16 cellular contexts compared by ENCODE assay signal in the genomic region with DNA sequence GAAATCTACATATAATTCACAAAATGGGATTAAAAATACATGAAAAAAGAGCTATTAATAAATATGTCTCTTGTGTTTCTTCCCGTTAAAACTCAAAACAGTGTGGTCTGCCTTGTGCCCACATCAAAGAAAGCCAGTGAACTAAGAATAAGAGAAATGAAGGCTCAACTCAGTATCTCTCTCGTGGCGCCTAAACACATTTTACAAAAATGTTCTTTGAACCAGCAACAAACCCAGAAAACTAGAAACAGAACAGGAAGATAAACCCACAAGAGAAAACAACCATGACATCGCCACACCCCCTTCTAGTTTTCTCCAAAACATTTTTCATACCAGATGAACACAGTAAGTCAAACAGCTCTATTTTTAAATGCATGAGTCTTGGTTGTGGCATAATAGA.
A peak's percentile ranks its signal among the peaks of the same experiment; 100 is the strongest.
DNase-seq lines count a peak whose midpoint lies in the region; ATAC-seq and TF ChIP-seq lines count a peak whose summit lies in the region.
"Had no signal": no experiment of that assay in that cellular context is flagged by ENCODE, and none has a peak within 500 bp of the region (broad histone marks: within the 10 kb centered on the region; RNA-seq: fewer than 3 reads in every experiment).

No MANE protein-coding gene starts in this region.

- no peak overlapping the region for H3K27ac Mint-ChIP-seq in activated naive CD4-positive, alpha-beta T cell treated with anti-CD3 and anti-CD28 coated beads for 36 hours
- H3K27ac Mint-ChIP-seq in IgD-negative memory B cell = peak overlapping the region in 2 of 3 donors; percentile 3 to 61
- no peak overlapping the region for H3K27ac Mint-ChIP-seq in progenitor cell of endocrine pancreas
- H3K27ac Mint-ChIP-seq: effector memory CD8-positive, alpha-beta T cell had no signal

- peak overlapping the region; percentile 46 for H3K4me2 ChIP-seq in smooth muscle cell
- H3K4me2 ChIP-seq: PC-9 had no signal

- peak; percentile 61 for ATAC-seq in GM21825 (IDR thresholded peaks at IDR 0.05; ENCODE audit: unreplicated experiment)
- no peak for ATAC-seq in GM18517 (IDR thresholded peaks at IDR 0.05; ENCODE audit: unreplicated experiment)
- ATAC-seq: effector memory CD8-positive, alpha-beta T cell had no signal

- H2AFZ ChIP-seq in smooth muscle cell (ENCODE audit: low read depth) = no peak overlapping the region
- H2AFZ ChIP-seq: PC-9 had no signal

- 36% methylated on average over 4 of the region's 4 CpGs for WGBS in smooth muscle cell (ENCODE audit: low lambda C conversion rate)

- no peaks in the 10 kb centered on the region for H3K9me3 ChIP-seq in smooth muscle cell (replicated peaks; ENCODE audit: low read depth)
- H3K9me3 ChIP-seq: uterus had no signal

- H3K27me3 ChIP-seq in smooth muscle cell (ENCODE audit: low read depth) = no peaks in the 10 kb centered on the region
- H3K27me3 ChIP-seq: uterus had no signal

- no peak overlapping the region for H3K4me3 Mint-ChIP-seq in activated naive CD4-positive, alpha-beta T cell treated with anti-CD3 and anti-CD28 coated beads for 36 hours
- H3K4me3 Mint-ChIP-seq in IgD-negative memory B cell (peak overlapping the region; percentile 3 to 76 (median 44)), progenitor cell of endocrine pancreas (ENCODE audit: low read depth) (no peak overlapping the region)
- H3K4me3 Mint-ChIP-seq: effector memory CD8-positive, alpha-beta T cell had no signal

- no peaks in the 10 kb centered on the region for H3K9me3 Mint-ChIP-seq in activated naive CD4-positive, alpha-beta T cell treated with anti-CD3 and anti-CD28 coated beads for 36 hours
- H3K9me3 Mint-ChIP-seq in IgD-negative memory B cell = no peaks in the 10 kb centered on the region
- no peaks in the 10 kb centered on the region for H3K9me3 Mint-ChIP-seq in progenitor cell of endocrine pancreas (ENCODE audit: low read depth)
- H3K9me3 Mint-ChIP-seq: effector memory CD8-positive, alpha-beta T cell had no signal

- peak; percentile 50 for DNase-seq in activated naive CD4-positive, alpha-beta T cell treated with anti-CD3 and anti-CD28 coated beads for 36 hours
- no peak for DNase-seq in activated naive CD4-positive, alpha-beta T cell treated with Interleukin-2 at 50 U/mL for 16 hours
- DNase-seq in smooth muscle cell (lab: John Stamatoyannopoulos, UW; ENCODE audit: unreplicated experiment) = no peak
- no peak for DNase-seq in progenitor cell of endocrine pancreas (ENCODE audit: low spot score, unreplicated experiment)
- no peak for DNase-seq in NCI-H510A (lab: John Stamatoyannopoulos, UW)
- DNase-seq: activated CD4-positive, CD25-positive, alpha-beta regulatory T cell treated with anti-CD3 and anti-CD28 coated beads, Interleukin-2, amount 50 U/mL, for 72 hours; activated effector memory CD4-positive, alpha-beta T cell treated with anti-CD3 and anti-CD28 coated beads, Interleukin-2, amount 50 U/mL, for 16 hours; effector memory CD8-positive, alpha-beta T cell; NCI-H1105; NCI-H345; PC-9; SW 1271; uterus had no signal

- no peaks in the 10 kb centered on the region for H3K36me3 Mint-ChIP-seq in activated naive CD4-positive, alpha-beta T cell treated with anti-CD3 and anti-CD28 coated beads for 36 hours (ENCODE audit: low read depth)
- H3K36me3 Mint-ChIP-seq in IgD-negative memory B cell = no peaks in the 10 kb centered on the region
- H3K36me3 Mint-ChIP-seq in progenitor cell of endocrine pancreas (ENCODE audit: insufficient read depth) = no peaks in the 10 kb centered on the region

- H3K4me1 ChIP-seq in smooth muscle cell (ENCODE audit: low read depth) = no peaks in the 10 kb centered on the region
- H3K4me1 ChIP-seq: uterus had no signal

- no peaks in the 10 kb centered on the region for H4K20me1 ChIP-seq in smooth muscle cell (ENCODE audit: low read depth)

- TF ChIP-seq CTCF in smooth muscle cell (IDR thresholded peaks at IDR 0.05; ENCODE audit: borderline replicate concordance, insufficient read depth, poor library complexity, severe bottlenecking) (no peak), progenitor cell of endocrine pancreas (IDR thresholded peaks at IDR 0.05; ENCODE audit: unreplicated experiment) (no peak)

- H3K9ac ChIP-seq in smooth muscle cell (ENCODE audit: low read depth) = no peak overlapping the region

- H3K4me3 ChIP-seq in smooth muscle cell = no peak overlapping the region
- H3K4me3 ChIP-seq: PC-9, uterus had no signal

- no peaks in the 10 kb centered on the region for H3K36me3 ChIP-seq in smooth muscle cell (ENCODE audit: low read depth)
- H3K36me3 ChIP-seq: uterus had no signal

- H3F3A ChIP-seq in smooth muscle cell (ENCODE audit: low read depth) = no peaks in the 10 kb centered on the region

- H3K27me3 Mint-ChIP-seq in activated naive CD4-positive, alpha-beta T cell treated with anti-CD3 and anti-CD28 coated beads for 36 hours (ENCODE audit: low read depth) = no peaks in the 10 kb centered on the region
- H3K27me3 Mint-ChIP-seq in IgD-negative memory B cell (peaks cover 4% of the 10 kb centered on the region), progenitor cell of endocrine pancreas (no peaks in the 10 kb centered on the region)

- intact Hi-C loops in activated naive CD4-positive, alpha-beta T cell treated with anti-CD3 and anti-CD28 coated beads for 36 hours (cut with micrococcal nuclease) = no loop called here

- H3K27ac ChIP-seq in smooth muscle cell (ENCODE audit: low read depth) = no peak overlapping the region
- H3K27ac ChIP-seq: PC-9, uterus had no signal

- peaks cover 12% of the 10 kb centered on the region for H3K4me1 Mint-ChIP-seq in activated naive CD4-positive, alpha-beta T cell treated with anti-CD3 and anti-CD28 coated beads for 36 hours (ENCODE audit: low read depth)
- H3K4me1 Mint-ChIP-seq in IgD-negative memory B cell = peaks cover 13 to 22% (median 17%) of the 10 kb centered on the region in 3 donors
- no peaks in the 10 kb centered on the region for H3K4me1 Mint-ChIP-seq in progenitor cell of endocrine pancreas (ENCODE audit: low read depth)

- no peaks in the 10 kb centered on the region for H3K79me2 ChIP-seq in smooth muscle cell (ENCODE audit: low read depth)

- CTCF ChIA-PET in activated naive CD4-positive, alpha-beta T cell treated with anti-CD3 and anti-CD28 coated beads for 36 hours (lab: Charles Lee) = interaction anchor here (1.0 kb wide), 1 partner anchor 11 kb away, joined by 3 read pairs; no protein-coding TSS in a partner anchor

Comparison
In these comparisons a context has a peak if more than half of its experiments do, and no peak if none do; other contexts are left out.
1. H3K27ac Mint-ChIP-seq: peak in IgD-negative memory B cell (2 of 3); none in activated naive CD4-positive, alpha-beta T cell treated with anti-CD3 and anti-CD28 coated beads for 36 hours (single experiment) and progenitor cell of endocrine pancreas (single experiment).
2. H3K4me3 Mint-ChIP-seq: peak in IgD-negative memory B cell (4 of 4); none in activated naive CD4-positive, alpha-beta T cell treated with anti-CD3 and anti-CD28 coated beads for 36 hours (single experiment) and progenitor cell of endocrine pancreas (single experiment).